Comparison of ENCODE assay signal across 8 cellular contexts in the genomic region with DNA sequence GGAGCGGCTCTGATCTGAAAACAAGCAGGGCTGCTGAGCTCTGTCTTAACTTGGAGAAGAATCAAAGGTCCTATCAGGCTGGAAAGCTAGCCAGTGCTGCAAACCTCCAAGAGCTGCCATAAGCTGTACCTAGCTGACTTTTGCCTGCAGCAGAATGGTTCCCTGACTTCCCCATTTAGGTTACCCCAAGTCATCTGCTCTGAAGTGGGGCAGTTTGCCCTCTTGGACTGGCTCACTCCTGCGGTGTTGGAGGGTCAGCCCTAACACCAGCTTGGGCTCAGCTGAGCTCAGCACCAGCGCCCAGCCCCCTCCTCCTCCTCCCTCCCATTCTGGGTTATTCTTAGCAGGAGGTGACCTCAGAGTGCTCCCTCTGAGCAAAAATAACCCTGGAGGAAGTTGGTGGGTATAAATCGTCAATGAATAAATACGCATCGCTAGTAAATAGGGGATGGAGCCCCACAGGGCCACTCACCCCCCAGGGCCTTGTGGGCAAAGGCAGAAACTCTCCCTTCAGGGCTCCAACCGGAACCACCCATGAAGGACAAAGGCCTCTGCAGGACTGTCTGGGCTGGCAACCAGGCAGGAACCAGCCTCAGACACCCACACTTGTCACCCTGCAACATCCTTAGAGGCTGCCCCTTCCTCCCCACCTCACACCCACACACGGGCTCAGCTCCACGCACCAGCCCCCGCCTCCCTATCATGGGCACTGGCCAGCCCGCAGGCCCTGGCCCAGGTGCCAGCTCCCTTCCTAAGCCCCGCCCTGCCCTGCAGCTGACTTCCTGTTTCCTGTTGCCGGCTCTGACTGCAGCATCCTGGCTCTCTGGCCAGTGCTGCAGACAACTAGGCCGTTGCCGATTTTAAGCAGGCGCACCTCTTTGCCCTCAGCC. TPM values are rescaled to one million over a fixed set of nuclear protein-coding genes. Genes with fewer than 3 reads are reported as not detected.
DNase-seq lines count a peak whose midpoint lies in the region; ATAC-seq and TF ChIP-seq lines count a peak whose summit lies in the region.

No MANE protein-coding gene starts in this region.

- H3K4me1 ChIP-seq in SJCRH30, result peaks cover 48% of the 10 kb centered on the region
- H3K4me1 ChIP-seq in spleen, result peaks cover 39 to 92% (median 64%) of the 10 kb centered on the region in 6 donors

- WGBS in spleen, 5 donors, result 3 to 11% (median 5%) methylated on average over 16 of the region's 16 CpGs

- no peaks in the 10 kb centered on the region for H3K9me3 ChIP-seq in SJCRH30 (replicated peaks)
- H3K9me3 ChIP-seq in spleen, result no peaks in the 10 kb centered on the region

- intact Hi-C loops in spleen (cut with DNase I; ENCODE audit: low total_unique reads), result no loop called here

- H3K27ac ChIP-seq in C4-2B, result peak overlapping the region; percentile 57
- H3K27ac ChIP-seq in SJCRH30, result peak overlapping the region; percentile 3; the same call in 1 of the 2 replicates
- peak overlapping the region; percentile 69 to 93 (median 90) for H3K27ac ChIP-seq in spleen

- TF ChIP-seq CTCF in C4-2B (conservative IDR thresholded peaks at IDR 0.05) (no peak), spleen (IDR thresholded peaks at IDR 0.05 in 8 of 11, conservative IDR thresholded peaks at IDR 0.05 in 3 of 11) (peak in 1 of 11 experiments; percentile 34)

- peak; percentile 90 for ATAC-seq in HG03354 (IDR thresholded peaks at IDR 0.05; ENCODE audit: poor library complexity, severe bottlenecking, unreplicated experiment)

- H3K27me3 ChIP-seq in SJCRH30 (no peaks in the 10 kb centered on the region), spleen (replicated peaks in 1 of 7) (no peaks in the 10 kb centered on the region)

- DNase-seq in GM19238 (ENCODE audit: insufficient read length, low spot score) (peak; percentile 94), SJCRH30 (peak; percentile 63), hepatic stellate cell (ENCODE audit: low spot score) (peak; percentile 81), spleen (peak; percentile 99), amniotic stem cell (lab: John Stamatoyannopoulos, UW) (no peak)
- peak; percentile 31 for DNase-seq in activated naive CD8-positive, alpha-beta T cell treated with anti-CD3 and anti-CD28 coated beads, Interleukin-2, amount 50 U/mL, for 16 hours (ENCODE audit: low read depth, low spot score)

- H3K36me3 ChIP-seq in SJCRH30, result peaks cover 5% of the 10 kb centered on the region; the same call in 1 of the 2 replicates
- H3K36me3 ChIP-seq in spleen, result peaks cover 0 to 33% (median 16%) of the 10 kb centered on the region in 6 donors

- H3K4me3 ChIP-seq in SJCRH30 (no peak overlapping the region), spleen (peak overlapping the region in 5 of 8 donors; percentile 8 to 51 (median 14))

- peak in 1 of 3 donors; percentile 24 for TF ChIP-seq POLR2A in spleen (IDR thresholded peaks at IDR 0.05)

RNA-seq across cellular contexts. Expression of a gene that starts 46.9 kb away (rescaled TPM):
- 26.1 and 32.8 TPM in 2 replicates for total RNA-seq in SJCRH30 (2014; rRNA removed; shearing (Covaris generic))
- total RNA-seq in spleen, result 10 to 100 TPM; 28.4 to 64.6 (median 42.0) TPM
- polyA plus RNA-seq in spleen, result 10 to 100 TPM in 2 of 3 donors, 1 to 10 TPM in 1; 9.0 to 17.1 (median 10.5) TPM

Comparison
In these comparisons a context has a peak if more than half of its experiments do, and no peak if none do; other contexts are left out.
1. H3K27ac ChIP-seq: peak in every context shown above with its lines; median percentile 90 in spleen; 57 in C4-2B; 3 in SJCRH30.